In the genomic region with DNA sequence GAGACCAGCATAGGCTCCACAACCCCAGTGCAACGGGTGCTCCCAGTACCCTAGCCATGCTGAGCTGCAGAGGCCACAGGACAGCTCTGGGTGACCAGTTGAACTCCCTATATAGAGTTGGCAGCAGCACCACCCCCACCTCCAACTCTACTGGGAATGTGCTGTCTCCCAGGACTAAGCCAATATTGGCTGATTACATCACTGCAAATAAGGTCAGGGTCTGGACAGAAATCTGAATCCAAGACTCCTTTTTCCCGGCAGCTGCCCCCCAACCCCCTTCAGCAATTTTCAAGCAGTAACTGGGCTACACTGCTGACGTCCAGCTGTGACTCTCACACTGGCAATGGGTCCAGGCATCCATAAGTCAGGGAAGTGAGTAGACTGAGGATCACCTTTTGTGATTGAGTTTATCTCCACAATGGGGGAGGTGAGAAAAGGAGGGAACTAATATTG, we compare ENCODE assay signal across 1 cellular context.
TF ChIP-seq lines count a peak whose summit lies in the region.

A gene with protein sequence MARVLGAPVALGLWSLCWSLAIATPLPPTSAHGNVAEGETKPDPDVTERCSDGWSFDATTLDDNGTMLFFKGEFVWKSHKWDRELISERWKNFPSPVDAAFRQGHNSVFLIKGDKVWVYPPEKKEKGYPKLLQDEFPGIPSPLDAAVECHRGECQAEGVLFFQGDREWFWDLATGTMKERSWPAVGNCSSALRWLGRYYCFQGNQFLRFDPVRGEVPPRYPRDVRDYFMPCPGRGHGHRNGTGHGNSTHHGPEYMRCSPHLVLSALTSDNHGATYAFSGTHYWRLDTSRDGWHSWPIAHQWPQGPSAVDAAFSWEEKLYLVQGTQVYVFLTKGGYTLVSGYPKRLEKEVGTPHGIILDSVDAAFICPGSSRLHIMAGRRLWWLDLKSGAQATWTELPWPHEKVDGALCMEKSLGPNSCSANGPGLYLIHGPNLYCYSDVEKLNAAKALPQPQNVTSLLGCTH (minus strand): TSS at position 82 of the 453 bp plus-strand sequence. CDS start 24 bp downstream, at position 58.

TF ChIP-seq in HepG2, 621 proteins besides CTCF, POLR2A, EP300 and RAD21 (continued from another document and continues in another):
- TF ChIP-seq, protein P1, sequence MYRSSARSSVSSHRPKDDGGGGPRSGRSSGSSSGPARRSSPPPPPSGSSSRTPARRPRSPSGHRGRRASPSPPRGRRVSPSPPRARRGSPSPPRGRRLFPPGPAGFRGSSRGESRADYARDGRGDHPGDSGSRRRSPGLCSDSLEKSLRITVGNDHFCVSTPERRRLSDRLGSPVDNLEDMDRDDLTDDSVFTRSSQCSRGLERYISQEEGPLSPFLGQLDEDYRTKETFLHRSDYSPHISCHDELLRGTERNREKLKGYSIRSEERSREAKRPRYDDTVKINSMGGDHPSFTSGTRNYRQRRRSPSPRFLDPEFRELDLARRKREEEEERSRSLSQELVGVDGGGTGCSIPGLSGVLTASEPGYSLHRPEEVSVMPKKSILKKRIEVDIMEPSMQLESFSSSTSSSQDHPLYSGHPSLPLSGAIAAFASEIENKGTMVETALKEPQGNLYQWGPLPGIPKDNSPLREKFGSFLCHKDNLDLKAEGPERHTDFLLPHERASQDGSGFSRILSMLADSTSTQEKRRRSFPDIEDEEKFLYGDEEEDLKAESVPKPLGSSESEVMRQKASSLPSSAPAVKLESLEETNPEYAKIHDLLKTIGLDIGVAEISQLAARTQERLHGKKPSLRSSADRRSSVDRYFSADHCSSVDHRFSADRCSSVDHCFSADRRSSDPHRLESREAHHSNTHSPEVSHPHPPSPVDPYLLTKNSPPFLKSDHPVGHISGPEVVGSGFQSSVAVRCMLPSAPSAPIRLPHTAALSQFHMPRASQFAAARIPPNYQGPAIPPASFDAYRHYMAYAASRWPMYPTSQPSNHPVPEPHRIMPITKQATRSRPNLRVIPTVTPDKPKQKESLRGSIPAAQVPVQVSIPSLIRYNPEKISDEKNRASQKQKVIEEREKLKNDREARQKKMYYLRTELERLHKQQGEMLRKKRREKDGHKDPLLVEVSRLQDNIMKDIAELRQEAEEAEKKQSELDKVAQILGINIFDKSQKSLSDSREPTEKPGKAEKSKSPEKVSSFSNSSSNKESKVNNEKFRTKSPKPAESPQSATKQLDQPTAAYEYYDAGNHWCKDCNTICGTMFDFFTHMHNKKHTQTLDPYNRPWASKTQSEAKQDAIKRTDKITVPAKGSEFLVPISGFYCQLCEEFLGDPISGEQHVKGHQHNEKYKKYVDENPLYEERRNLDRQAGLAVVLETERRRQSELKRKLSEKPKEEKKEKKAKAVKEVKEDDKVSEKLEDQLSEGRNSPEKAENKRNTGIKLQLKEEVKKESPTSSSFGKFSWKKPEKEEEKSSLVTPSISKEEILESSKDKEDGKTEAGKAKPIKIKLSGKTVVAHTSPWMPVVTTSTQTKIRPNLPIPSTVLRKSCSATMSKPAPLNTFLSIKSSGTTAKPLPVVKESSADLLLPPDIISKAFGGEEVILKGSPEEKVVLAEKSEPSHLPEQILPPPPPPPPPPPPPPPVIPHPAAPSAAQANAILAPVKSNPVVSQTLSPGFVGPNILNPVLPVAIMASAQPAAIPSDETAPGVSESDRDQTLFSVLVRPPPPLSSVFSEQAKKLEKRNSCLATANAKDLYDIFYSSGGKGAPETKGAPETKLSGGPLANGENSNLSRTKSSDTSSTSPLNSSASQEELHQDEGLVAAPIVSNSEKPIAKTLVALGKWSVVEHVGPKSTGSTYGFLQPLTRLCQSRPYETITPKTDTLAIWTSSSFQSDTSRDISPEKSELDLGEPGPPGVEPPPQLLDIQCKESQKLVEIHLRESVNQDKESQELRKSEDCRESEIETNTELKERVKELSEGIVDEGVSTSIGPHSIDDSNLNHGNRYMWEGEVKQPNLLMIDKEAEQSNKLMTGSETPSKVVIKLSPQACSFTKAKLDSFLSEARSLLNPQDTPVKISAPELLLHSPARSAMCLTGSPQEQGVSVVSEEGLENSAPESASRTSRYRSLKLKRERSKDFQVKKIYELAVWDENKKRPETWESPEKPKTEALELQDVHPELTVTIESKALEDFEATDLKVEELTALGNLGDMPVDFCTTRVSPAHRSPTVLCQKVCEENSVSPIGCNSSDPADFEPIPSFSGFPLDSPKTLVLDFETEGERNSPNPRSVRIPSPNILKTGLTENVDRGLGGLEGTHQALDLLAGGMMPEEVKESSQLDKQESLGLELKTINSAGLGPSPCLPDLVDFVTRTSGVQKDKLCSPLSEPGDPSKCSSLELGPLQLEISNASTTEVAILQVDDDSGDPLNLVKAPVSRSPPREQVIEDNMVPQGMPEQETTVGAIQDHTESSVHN (CRISPR knock-in tag; IDR thresholded peaks at IDR 0.05) = no peak
- TF ChIP-seq NFE2L1 (CRISPR knock-in tag; IDR thresholded peaks at IDR 0.05; ENCODE audit: borderline replicate concordance) (no peak), MAFG (CRISPR knock-in tag; IDR thresholded peaks at IDR 0.05) (no peak), CBX2 (IDR thresholded peaks at IDR 0.05; ENCODE audit: low read depth, low read length) (no peak), CBX2 (CRISPR knock-in tag; IDR thresholded peaks at IDR 0.05; ENCODE audit: low read depth) (no peak), SOX5 (CRISPR knock-in tag; IDR thresholded peaks at IDR 0.05; ENCODE audit: borderline replicate concordance) (peak; percentile 53; the same call in 1 of the 2 replicates), HMG20B (CRISPR knock-in tag; conservative IDR thresholded peaks at IDR 0.05) (peak; percentile 91), GPN1 (CRISPR knock-in tag; IDR thresholded peaks at IDR 0.05; ENCODE audit: borderline replicate concordance) (no peak), KDM4B (CRISPR knock-in tag; IDR thresholded peaks at IDR 0.05) (peak; percentile 72; the same call in 1 of the 2 replicates), ZNF772 (CRISPR knock-in tag; IDR thresholded peaks at IDR 0.05) (peak; percentile 69), TSC22D2 (CRISPR knock-in tag; IDR thresholded peaks at IDR 0.05; ENCODE audit: borderline replicate concordance) (no peak), ZNF331 (CRISPR knock-in tag; IDR thresholded peaks at IDR 0.05) (peak; percentile 57; the same call in 1 of the 2 replicates), CREM (IDR thresholded peaks at IDR 0.05) (peak; percentile 54; the same call in 1 of the 2 replicates), CREM (CRISPR knock-in tag; IDR thresholded peaks at IDR 0.05) (no peak), DR1 (CRISPR knock-in tag; IDR thresholded peaks at IDR 0.05) (0 out of 2 replicates have a peak, but pooled peaks have one; percentile 37), CAMTA2 (CRISPR knock-in tag; IDR thresholded peaks at IDR 0.05; ENCODE audit: borderline replicate concordance) (0 out of 2 replicates have a peak, but pooled peaks have one; percentile 49)
- TF ChIP-seq, protein P2, sequence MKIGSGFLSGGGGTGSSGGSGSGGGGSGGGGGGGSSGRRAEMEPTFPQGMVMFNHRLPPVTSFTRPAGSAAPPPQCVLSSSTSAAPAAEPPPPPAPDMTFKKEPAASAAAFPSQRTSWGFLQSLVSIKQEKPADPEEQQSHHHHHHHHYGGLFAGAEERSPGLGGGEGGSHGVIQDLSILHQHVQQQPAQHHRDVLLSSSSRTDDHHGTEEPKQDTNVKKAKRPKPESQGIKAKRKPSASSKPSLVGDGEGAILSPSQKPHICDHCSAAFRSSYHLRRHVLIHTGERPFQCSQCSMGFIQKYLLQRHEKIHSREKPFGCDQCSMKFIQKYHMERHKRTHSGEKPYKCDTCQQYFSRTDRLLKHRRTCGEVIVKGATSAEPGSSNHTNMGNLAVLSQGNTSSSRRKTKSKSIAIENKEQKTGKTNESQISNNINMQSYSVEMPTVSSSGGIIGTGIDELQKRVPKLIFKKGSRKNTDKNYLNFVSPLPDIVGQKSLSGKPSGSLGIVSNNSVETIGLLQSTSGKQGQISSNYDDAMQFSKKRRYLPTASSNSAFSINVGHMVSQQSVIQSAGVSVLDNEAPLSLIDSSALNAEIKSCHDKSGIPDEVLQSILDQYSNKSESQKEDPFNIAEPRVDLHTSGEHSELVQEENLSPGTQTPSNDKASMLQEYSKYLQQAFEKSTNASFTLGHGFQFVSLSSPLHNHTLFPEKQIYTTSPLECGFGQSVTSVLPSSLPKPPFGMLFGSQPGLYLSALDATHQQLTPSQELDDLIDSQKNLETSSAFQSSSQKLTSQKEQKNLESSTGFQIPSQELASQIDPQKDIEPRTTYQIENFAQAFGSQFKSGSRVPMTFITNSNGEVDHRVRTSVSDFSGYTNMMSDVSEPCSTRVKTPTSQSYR (CRISPR knock-in tag; IDR thresholded peaks at IDR 0.05; ENCODE audit: borderline replicate concordance) = peak; percentile 98
- TF ChIP-seq, protein P3, sequence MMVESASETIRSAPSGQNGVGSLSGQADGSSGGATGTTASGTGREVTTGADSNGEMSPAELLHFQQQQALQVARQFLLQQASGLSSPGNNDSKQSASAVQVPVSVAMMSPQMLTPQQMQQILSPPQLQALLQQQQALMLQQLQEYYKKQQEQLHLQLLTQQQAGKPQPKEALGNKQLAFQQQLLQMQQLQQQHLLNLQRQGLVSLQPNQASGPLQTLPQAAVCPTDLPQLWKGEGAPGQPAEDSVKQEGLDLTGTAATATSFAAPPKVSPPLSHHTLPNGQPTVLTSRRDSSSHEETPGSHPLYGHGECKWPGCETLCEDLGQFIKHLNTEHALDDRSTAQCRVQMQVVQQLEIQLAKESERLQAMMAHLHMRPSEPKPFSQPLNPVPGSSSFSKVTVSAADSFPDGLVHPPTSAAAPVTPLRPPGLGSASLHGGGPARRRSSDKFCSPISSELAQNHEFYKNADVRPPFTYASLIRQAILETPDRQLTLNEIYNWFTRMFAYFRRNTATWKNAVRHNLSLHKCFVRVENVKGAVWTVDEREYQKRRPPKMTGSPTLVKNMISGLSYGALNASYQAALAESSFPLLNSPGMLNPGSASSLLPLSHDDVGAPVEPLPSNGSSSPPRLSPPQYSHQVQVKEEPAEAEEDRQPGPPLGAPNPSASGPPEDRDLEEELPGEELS (CRISPR knock-in tag; IDR thresholded peaks at IDR 0.05) = peak; percentile 52; the same call in 1 of the 2 replicates
- TF ChIP-seq, protein P4, sequence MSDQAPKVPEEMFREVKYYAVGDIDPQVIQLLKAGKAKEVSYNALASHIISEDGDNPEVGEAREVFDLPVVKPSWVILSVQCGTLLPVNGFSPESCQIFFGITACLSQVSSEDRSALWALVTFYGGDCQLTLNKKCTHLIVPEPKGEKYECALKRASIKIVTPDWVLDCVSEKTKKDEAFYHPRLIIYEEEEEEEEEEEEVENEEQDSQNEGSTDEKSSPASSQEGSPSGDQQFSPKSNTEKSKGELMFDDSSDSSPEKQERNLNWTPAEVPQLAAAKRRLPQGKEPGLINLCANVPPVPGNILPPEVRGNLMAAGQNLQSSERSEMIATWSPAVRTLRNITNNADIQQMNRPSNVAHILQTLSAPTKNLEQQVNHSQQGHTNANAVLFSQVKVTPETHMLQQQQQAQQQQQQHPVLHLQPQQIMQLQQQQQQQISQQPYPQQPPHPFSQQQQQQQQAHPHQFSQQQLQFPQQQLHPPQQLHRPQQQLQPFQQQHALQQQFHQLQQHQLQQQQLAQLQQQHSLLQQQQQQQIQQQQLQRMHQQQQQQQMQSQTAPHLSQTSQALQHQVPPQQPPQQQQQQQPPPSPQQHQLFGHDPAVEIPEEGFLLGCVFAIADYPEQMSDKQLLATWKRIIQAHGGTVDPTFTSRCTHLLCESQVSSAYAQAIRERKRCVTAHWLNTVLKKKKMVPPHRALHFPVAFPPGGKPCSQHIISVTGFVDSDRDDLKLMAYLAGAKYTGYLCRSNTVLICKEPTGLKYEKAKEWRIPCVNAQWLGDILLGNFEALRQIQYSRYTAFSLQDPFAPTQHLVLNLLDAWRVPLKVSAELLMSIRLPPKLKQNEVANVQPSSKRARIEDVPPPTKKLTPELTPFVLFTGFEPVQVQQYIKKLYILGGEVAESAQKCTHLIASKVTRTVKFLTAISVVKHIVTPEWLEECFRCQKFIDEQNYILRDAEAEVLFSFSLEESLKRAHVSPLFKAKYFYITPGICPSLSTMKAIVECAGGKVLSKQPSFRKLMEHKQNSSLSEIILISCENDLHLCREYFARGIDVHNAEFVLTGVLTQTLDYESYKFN (CRISPR knock-in tag; conservative IDR thresholded peaks at IDR 0.05) = peak; percentile 83
- TF ChIP-seq, protein P5, sequence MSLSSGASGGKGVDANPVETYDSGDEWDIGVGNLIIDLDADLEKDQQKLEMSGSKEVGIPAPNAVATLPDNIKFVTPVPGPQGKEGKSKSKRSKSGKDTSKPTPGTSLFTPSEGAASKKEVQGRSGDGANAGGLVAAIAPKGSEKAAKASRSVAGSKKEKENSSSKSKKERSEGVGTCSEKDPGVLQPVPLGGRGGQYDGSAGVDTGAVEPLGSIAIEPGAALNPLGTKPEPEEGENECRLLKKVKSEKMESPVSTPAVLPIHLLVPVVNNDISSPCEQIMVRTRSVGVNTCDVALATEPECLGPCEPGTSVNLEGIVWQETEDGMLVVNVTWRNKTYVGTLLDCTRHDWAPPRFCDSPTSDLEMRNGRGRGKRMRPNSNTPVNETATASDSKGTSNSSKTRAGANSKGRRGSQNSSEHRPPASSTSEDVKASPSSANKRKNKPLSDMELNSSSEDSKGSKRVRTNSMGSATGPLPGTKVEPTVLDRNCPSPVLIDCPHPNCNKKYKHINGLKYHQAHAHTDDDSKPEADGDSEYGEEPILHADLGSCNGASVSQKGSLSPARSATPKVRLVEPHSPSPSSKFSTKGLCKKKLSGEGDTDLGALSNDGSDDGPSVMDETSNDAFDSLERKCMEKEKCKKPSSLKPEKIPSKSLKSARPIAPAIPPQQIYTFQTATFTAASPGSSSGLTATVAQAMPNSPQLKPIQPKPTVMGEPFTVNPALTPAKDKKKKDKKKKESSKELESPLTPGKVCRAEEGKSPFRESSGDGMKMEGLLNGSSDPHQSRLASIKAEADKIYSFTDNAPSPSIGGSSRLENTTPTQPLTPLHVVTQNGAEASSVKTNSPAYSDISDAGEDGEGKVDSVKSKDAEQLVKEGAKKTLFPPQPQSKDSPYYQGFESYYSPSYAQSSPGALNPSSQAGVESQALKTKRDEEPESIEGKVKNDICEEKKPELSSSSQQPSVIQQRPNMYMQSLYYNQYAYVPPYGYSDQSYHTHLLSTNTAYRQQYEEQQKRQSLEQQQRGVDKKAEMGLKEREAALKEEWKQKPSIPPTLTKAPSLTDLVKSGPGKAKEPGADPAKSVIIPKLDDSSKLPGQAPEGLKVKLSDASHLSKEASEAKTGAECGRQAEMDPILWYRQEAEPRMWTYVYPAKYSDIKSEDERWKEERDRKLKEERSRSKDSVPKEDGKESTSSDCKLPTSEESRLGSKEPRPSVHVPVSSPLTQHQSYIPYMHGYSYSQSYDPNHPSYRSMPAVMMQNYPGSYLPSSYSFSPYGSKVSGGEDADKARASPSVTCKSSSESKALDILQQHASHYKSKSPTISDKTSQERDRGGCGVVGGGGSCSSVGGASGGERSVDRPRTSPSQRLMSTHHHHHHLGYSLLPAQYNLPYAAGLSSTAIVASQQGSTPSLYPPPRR (CRISPR knock-in tag; IDR thresholded peaks at IDR 0.05; ENCODE audit: borderline replicate concordance) = peak; percentile 77; the same call in 1 of the 2 replicates
- TF ChIP-seq, protein P6, sequence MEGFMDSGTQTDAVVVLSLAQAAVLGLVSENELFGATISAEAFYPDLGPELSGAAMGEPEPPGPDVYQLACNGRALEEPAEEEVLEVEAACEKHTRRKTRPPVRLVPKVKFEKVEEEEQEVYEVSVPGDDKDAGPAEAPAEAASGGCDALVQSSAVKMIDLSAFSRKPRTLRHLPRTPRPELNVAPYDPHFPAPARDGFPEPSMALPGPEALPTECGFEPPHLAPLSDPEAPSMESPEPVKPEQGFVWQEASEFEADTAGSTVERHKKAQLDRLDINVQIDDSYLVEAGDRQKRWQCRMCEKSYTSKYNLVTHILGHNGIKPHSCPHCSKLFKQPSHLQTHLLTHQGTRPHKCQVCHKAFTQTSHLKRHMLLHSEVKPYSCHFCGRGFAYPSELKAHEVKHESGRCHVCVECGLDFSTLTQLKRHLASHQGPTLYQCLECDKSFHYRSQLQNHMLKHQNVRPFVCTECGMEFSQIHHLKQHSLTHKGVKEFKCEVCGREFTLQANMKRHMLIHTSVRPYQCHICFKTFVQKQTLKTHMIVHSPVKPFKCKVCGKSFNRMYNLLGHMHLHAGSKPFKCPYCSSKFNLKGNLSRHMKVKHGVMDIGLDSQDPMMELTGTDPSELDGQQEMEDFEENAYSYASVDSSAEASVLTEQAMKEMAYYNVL (CRISPR knock-in tag; IDR thresholded peaks at IDR 0.05; ENCODE audit: borderline replicate concordance) = peak; percentile 18; the same call in 1 of the 2 replicates
